ENCODE assay signal across 13 cellular contexts in genomic region chr9:77747163-77747562, GRCh38.
"Had no signal": no experiment of that assay in that cellular context is flagged by ENCODE, and none has a peak within 500 bp of the region (broad histone marks: within the 10 kb centered on the region; RNA-seq: fewer than 3 reads in every experiment).

No MANE protein-coding gene starts in this region.

- H3K4me1 ChIP-seq: uterus had no signal

- H3K27me3 Mint-ChIP-seq: brain had no signal

- H3K4me2 ChIP-seq: neural progenitor cell had no signal

- H3K9me3 ChIP-seq: adrenal gland, ovary, uterus had no signal

- H3K4me3 Mint-ChIP-seq: activated B cell treated with CpG ODN at 0.5 μM for 24 hours; brain; central memory CD8-positive, alpha-beta T cell; neural progenitor cell had no signal

- H3K36me3 ChIP-seq: adrenal gland, neural progenitor cell, ovary, uterus had no signal

- H2AFZ ChIP-seq: neural progenitor cell had no signal

- H3K9me3 Mint-ChIP-seq: activated B cell treated with CpG ODN at 0.5 μM for 24 hours; central memory CD8-positive, alpha-beta T cell; neural progenitor cell had no signal

- H3K27me3 ChIP-seq: adrenal gland, neural progenitor cell, ovary, uterus had no signal

- H3K27ac ChIP-seq: adrenal gland, epithelial cell of prostate, neural progenitor cell, ovary, uterus had no signal

- H3K4me1 Mint-ChIP-seq: activated B cell treated with CpG ODN at 0.5 μM for 24 hours had no signal

- H3K27ac Mint-ChIP-seq: activated B cell treated with CpG ODN at 0.5 μM for 24 hours, brain, neural progenitor cell had no signal

- H3K9ac ChIP-seq: neural progenitor cell had no signal

- H3K4me3 ChIP-seq: adrenal gland, neural progenitor cell, ovary, uterus had no signal

- DNase-seq: activated B cell treated with CpG ODN at 0.5 μM for 24 hours; activated CD4-positive, alpha-beta T cell treated with anti-CD3 and anti-CD28 coated beads, Interleukin-2, amount 50 U/mL, for 4 hours; activated effector memory CD4-positive, alpha-beta T cell treated with Interleukin-2 at 50 U/mL for 16 hours; adrenal gland; effector memory CD4-positive, alpha-beta T cell; ovary; stimulated activated CD4-positive, alpha-beta T cell treated with anti-CD3 and anti-CD28 coated beads, Interleukin-15, amount 100 ng/mL, for 24 hours; stimulated activated CD4-positive, alpha-beta T cell treated with anti-CD3 and anti-CD28 coated beads, Interleukin-4, amount 100 ng/mL, for 24 hours; uterus had no signal
